ENCODE assay signal across 8 cellular contexts in genomic region chr16:50741808-50742520, GRCh38.
A peak's percentile ranks its signal among the peaks of the same experiment; 100 is the strongest.
DNase-seq lines count a peak whose midpoint lies in the region; ATAC-seq, FAIRE-seq and TF ChIP-seq lines count a peak whose summit lies in the region.

Gene CYLD (plus strand): TSS chr16:50742086. CDS start chr16:50749699, 7,613 bp downstream.

- peak; percentile 99 for DNase-seq in AG09319 (ENCODE audit: extremely low read depth, low read depth)
- peak; percentile 94 for DNase-seq in NCI-H446 treated with DMSO at 0.1 percent for 48 hours (lab: John Stamatoyannopoulos, UW)
- peak; percentile 100 for DNase-seq in cerebellar cortex (ENCODE audit: low spot score)
- peak; percentile 98 for DNase-seq in stimulated activated CD4-positive, alpha-beta T cell treated with anti-CD3 and anti-CD28 coated beads, Interleukin-12 subunit alpha, Interleukin-12 subunit beta, amount 100 ng/mL, for 4 hours

- FAIRE-seq in islet of Langerhans (lab: Jason Lieb, UNC), result peak; percentile 75

- no peak for TF ChIP-seq CTCF in AG09319 (IDR thresholded peaks at IDR 0.05; ENCODE audit: low read depth, low read length)

- peak; percentile 91 for ATAC-seq in GM19035 (IDR thresholded peaks at IDR 0.05; ENCODE audit: unreplicated experiment)
- peak; percentile 94 for ATAC-seq in HG03354 (IDR thresholded peaks at IDR 0.05; ENCODE audit: poor library complexity, severe bottlenecking, unreplicated experiment)
- ATAC-seq in activated CD4-positive, CD25-positive, alpha-beta regulatory T cell treated with anti-CD3 and anti-CD28 coated beads, Interleukin-2, amount 50 U/mL, for 24 hours, result peak; percentile 92 to 94

Comparison
In these comparisons a context has a peak if more than half of its experiments do, and no peak if none do; other contexts are left out.
1. Peak in every context shown above with its lines: DNase-seq and ATAC-seq.